Comparison of ENCODE assay signal across 15 cellular contexts in the genomic region with DNA sequence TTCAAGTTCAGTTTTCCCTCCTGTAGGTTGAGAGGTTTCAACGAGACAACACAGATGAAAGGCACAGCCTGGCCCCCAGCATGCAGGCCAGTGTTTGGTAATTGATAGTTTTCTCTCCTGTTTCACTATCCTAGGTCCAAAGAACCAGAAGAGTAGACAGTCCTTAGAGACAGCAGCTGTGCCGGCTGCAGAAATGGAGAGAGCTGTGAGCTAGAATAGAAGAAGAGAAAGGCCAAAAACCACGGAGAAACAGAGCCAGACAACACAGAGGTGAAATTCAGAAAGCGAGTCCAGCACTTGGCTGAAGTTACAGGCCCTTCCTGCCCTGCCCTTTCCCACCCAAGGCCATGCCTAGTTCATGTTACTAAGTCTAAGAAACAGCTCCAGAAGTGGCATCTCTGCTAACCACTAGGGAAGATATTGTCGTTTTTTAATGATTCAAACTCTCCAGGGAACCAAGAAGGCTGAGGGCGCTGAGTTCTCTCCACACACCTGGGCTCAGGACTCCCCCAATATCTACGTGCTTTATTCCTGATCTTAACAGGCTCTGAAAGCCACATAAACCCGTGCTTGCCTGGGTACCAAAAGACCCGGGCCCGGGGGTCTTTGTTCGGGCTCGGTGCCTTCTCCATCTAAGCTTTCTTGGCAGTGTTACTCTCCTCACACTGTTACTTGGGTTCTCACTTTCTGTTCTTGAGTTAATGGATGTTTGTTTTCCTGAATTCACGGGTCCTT. TPM values are rescaled to one million over a fixed set of nuclear protein-coding genes. Genes with fewer than 3 reads are reported as not detected.
"Had no signal": no experiment of that assay in that cellular context is flagged by ENCODE, and none has a peak within 500 bp of the region (broad histone marks: within the 10 kb centered on the region; RNA-seq: fewer than 3 reads in every experiment).

No MANE protein-coding gene starts in this region.

- H3K27ac Mint-ChIP-seq: activated CD8-positive, alpha-beta T cell treated with anti-CD3 and anti-CD28 coated beads for 36 hours; activated naive CD4-positive, alpha-beta T cell treated with anti-CD3 and anti-CD28 coated beads, Interleukin-2, amount 50 U/mL, for 72 hours; activated T-cell treated with anti-CD3 and anti-CD28 coated beads, Interleukin-2, amount 50 U/mL, for 72 hours; memory B cell had no signal

- H3K4me1 ChIP-seq: prostate gland had no signal

- H3K36me3 ChIP-seq: esophagus muscularis mucosa, prostate gland, spleen had no signal

- H3K4me3 Mint-ChIP-seq: activated CD8-positive, alpha-beta T cell treated with anti-CD3 and anti-CD28 coated beads for 36 hours; activated T-cell treated with anti-CD3 and anti-CD28 coated beads, Interleukin-2, amount 50 U/mL, for 72 hours; memory B cell; naive thymus-derived CD8-positive, alpha-beta T cell had no signal

- DNase-seq: activated gamma-delta T cell had no signal

- H3K9me3 ChIP-seq: esophagus muscularis mucosa, prostate gland, spleen had no signal

- H3K9me3 Mint-ChIP-seq: activated CD8-positive, alpha-beta T cell treated with anti-CD3 and anti-CD28 coated beads for 36 hours; activated naive CD4-positive, alpha-beta T cell treated with anti-CD3 and anti-CD28 coated beads, Interleukin-2, amount 50 U/mL, for 72 hours; memory B cell; naive thymus-derived CD8-positive, alpha-beta T cell had no signal

- H3K4me3 ChIP-seq: esophagus muscularis mucosa, prostate gland, spleen had no signal

- H3K36me3 Mint-ChIP-seq: activated naive CD4-positive, alpha-beta T cell treated with anti-CD3 and anti-CD28 coated beads, Interleukin-2, amount 50 U/mL, for 72 hours; memory B cell; naive thymus-derived CD8-positive, alpha-beta T cell had no signal

- H3K27ac ChIP-seq: esophagus muscularis mucosa, prostate gland, spleen had no signal

RNA-seq across cellular contexts. Expression of a gene that starts 16.5 kb away (rescaled TPM):
- total RNA-seq: activated CD8-positive, alpha-beta T cell treated with anti-CD3 and anti-CD28 coated beads for 36 hours; activated naive CD4-positive, alpha-beta T cell treated with anti-CD3 and anti-CD28 coated beads, Interleukin-2, amount 50 U/mL, for 72 hours; activated T-cell treated with anti-CD3 and anti-CD28 coated beads, Interleukin-2, amount 50 U/mL, for 72 hours; cardiac septum; esophagus muscularis mucosa; kidney epithelial cell; left ventricle myocardium superior; naive thymus-derived CD8-positive, alpha-beta T cell; occipital lobe; prostate gland; spleen; T-helper 1 cell treated with Interleukin-12 subunit alpha and Interleukin-12 subunit beta and Interleukin-4 antibody, amounts not matched to agents 30 ng/mL and 1 ng/mL, for 36 hours; urinary bladder had no signal

RNA-seq across cellular contexts. Expression of a gene that starts 18.0 kb away (rescaled TPM):
- total RNA-seq: cardiac septum; kidney epithelial cell; left ventricle myocardium superior; naive thymus-derived CD8-positive, alpha-beta T cell; occipital lobe; spleen had no signal

RNA-seq across cellular contexts. Expression of a gene that starts 35.7 kb away (rescaled TPM):
- total RNA-seq: activated CD8-positive, alpha-beta T cell treated with anti-CD3 and anti-CD28 coated beads for 36 hours; activated naive CD4-positive, alpha-beta T cell treated with anti-CD3 and anti-CD28 coated beads, Interleukin-2, amount 50 U/mL, for 72 hours; activated T-cell treated with anti-CD3 and anti-CD28 coated beads, Interleukin-2, amount 50 U/mL, for 72 hours; naive thymus-derived CD8-positive, alpha-beta T cell; occipital lobe had no signal
